In genomic region chr1:38114231-38114630, GRCh38 we compare ENCODE assay signal across 2 cellular contexts.
TF ChIP-seq lines count a peak whose summit lies in the region.

No MANE protein-coding gene starts in this region.

TF ChIP-seq in HepG2, 621 proteins besides CTCF, POLR2A, EP300 and RAD21 (continued from another document):
- TF ChIP-seq NFKB2 (CRISPR knock-in tag; IDR thresholded peaks at IDR 0.05; ENCODE audit: borderline replicate concordance) (no peak), ZNF577 (CRISPR knock-in tag; IDR thresholded peaks at IDR 0.05; ENCODE audit: borderline replicate concordance, low read depth) (no peak), ZNF33A (CRISPR knock-in tag; IDR thresholded peaks at IDR 0.05; ENCODE audit: borderline replicate concordance) (no peak), ZBTB37 (CRISPR knock-in tag; IDR thresholded peaks at IDR 0.05) (no peak), NFRKB (IDR thresholded peaks at IDR 0.05) (no peak), ZNF253 (CRISPR knock-in tag; IDR thresholded peaks at IDR 0.05; ENCODE audit: borderline replicate concordance) (no peak)
TF ChIP-seq in HepG2: peak in this region for 0.

TF ChIP-seq in K562, 482 proteins besides CTCF, POLR2A, EP300 and RAD21 (continued from another document):
- TF ChIP-seq, protein P1, sequence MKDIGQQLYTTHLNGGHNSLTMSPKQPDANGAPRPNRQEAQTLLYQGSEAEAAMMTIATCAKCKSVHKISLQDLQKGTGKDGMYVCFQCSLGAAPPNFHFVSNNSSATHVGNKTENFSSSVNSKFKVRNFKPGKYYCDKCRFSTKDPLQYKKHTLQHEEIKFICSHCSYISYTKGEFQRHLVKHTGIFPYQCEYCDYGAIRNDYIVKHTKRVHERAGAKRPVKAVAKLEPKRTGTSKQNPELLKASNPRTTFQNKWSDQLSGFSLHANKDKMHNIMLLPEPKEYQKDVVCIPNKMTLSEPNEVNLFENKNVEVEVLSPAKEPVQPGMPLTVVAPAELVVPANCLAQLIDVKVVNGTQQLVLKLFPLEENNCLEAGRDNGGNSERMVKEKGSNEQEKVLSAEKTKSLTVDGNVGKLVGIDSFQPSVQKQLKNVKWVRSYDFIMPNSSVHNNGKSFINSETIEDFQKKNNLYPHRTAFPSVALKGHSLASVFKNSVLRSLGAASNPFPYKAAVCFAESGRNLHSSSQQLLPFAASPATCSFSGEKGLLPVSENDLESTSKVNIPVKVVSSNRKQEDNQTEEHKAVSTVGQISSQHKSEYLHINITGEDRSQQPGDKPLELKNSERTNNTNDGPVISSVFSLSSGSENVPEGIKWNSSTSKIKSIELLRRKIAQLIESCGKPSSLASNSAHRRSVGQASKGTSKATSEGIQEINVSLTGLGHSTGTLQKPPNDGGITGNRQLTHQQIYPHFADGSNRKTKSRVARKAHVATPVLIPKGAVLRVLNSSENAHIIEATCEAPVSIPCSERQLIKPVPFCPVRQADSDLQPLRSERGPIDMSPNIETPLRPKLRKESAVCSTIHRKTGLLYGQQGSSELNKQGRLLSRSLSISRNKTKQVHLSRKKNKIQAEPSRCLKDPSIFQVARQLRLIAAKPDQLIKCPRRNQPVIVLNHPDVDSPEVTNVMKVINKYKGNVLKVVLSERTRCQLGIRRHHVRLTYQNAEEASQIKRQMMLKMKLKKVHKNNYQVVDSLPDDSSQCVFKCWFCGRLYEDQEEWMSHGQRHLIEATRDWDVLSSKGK (CRISPR knock-in tag; IDR thresholded peaks at IDR 0.05) = no peak
- peak; percentile 44; the same call in 1 of the 2 replicates for TF ChIP-seq ZNF316 (IDR thresholded peaks at IDR 0.05)
TF ChIP-seq in K562: peak in this region for 2.
